In the genomic region with DNA sequence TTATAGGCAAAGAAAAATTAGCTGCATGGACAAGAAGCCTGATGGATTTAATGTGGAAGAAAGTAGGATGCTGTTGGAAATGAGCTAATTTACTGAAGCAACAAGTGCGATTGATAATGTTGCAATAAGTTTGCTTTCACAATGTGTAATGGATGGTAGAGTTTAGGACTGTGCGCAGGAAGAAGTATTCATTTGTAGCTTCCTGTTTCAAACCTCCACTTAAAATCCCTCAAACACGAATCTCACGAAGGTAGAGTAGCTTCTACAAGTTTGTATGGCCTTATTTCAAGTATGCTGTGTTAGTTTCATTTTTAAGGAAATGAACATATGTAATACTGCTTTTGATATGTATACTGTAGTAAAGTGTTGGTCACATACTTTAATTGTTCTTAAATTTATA, we compare ENCODE assay signal across 21 cellular contexts. TPM values are rescaled to one million over a fixed set of nuclear protein-coding genes. Genes with fewer than 3 reads are reported as not detected.
DNase-seq lines count a peak whose midpoint lies in the region; ATAC-seq and TF ChIP-seq lines count a peak whose summit lies in the region.
"Had no signal": no experiment of that assay in that cellular context is flagged by ENCODE, and none has a peak within 500 bp of the region (broad histone marks: within the 10 kb centered on the region; RNA-seq: fewer than 3 reads in every experiment).

No MANE protein-coding gene starts in this region.

- CTCF ChIA-PET in WTC11 (lab: Charles Lee), result interaction anchor here (1.3 kb wide), 1 partner anchor 17 kb away, joined by 4 read pairs; no protein-coding TSS in a partner anchor

- no peak overlapping the region for H3K4me3 Mint-ChIP-seq in activated T-helper 17 cell treated with anti-CD3 and anti-CD28 coated beads, Interleukin-2, amount 50 U/mL, for 72 hours
- no peak overlapping the region for H3K4me3 Mint-ChIP-seq in WTC11
- H3K4me3 Mint-ChIP-seq: activated CD4-positive, alpha-beta T cell treated with anti-CD3 and anti-CD28 coated beads, Interleukin-2, amount 10 ng/mL, durations not matched to agents 7 days and 5 days; brain; CD8-positive, alpha-beta T cell; T-helper 1 cell treated with Interleukin-12 subunit alpha and Interleukin-12 subunit beta and Interleukin-4 antibody, amounts not matched to agents 30 μg/mL and 1 μg/mL, for 36 hours had no signal

- no peak for TF ChIP-seq CTCF in WTC11 (IDR thresholded peaks at IDR 0.05)

- no peaks in the 10 kb centered on the region for H3K36me3 Mint-ChIP-seq in activated T-helper 17 cell treated with anti-CD3 and anti-CD28 coated beads, Interleukin-2, amount 50 U/mL, for 72 hours (ENCODE audit: low read depth)
- no peaks in the 10 kb centered on the region for H3K36me3 Mint-ChIP-seq in WTC11
- H3K36me3 Mint-ChIP-seq: brain; CD8-positive, alpha-beta T cell had no signal

- DNase-seq in DMS53 (lab: John Stamatoyannopoulos, UW) (peak; percentile 8), DMS53 treated with DMSO at 0.1 percent for 48 hours (lab: John Stamatoyannopoulos, UW; ENCODE audit: unreplicated experiment) (no peak), NCI-H1436 (lab: John Stamatoyannopoulos, UW) (no peak), NCI-H2107 (lab: John Stamatoyannopoulos, UW) (no peak), WTC11 (ENCODE audit: low spot score) (no peak)
- DNase-seq: activated CD4-positive, alpha-beta T cell treated with anti-CD3 and anti-CD28 coated beads, Interleukin-2, amount 10 ng/mL, durations not matched to agents 7 days and 5 days; activated effector memory CD4-positive, alpha-beta T cell treated with Interleukin-2 at 50 U/mL for 16 hours; CD8-positive, alpha-beta T cell; effector CD4-positive, alpha-beta T cell; foreskin fibroblast; NCI-H1417; NCI-H510A; ovary; RPMI8226; trophoblast cell had no signal

- H3K27me3 Mint-ChIP-seq in activated T-helper 17 cell treated with anti-CD3 and anti-CD28 coated beads, Interleukin-2, amount 50 U/mL, for 72 hours, result no peaks in the 10 kb centered on the region
- no peaks in the 10 kb centered on the region for H3K27me3 Mint-ChIP-seq in WTC11 (ENCODE audit: low read depth)
- H3K27me3 Mint-ChIP-seq: activated CD4-positive, alpha-beta T cell treated with anti-CD3 and anti-CD28 coated beads, Interleukin-2, amount 10 ng/mL, durations not matched to agents 7 days and 5 days; brain had no signal

- peak; percentile 74 for ATAC-seq in GM21737 (IDR thresholded peaks at IDR 0.05; ENCODE audit: unreplicated experiment)
- peak; percentile 89 for ATAC-seq in HG03439 (IDR thresholded peaks at IDR 0.05; ENCODE audit: unreplicated experiment)
- peak; percentile 63 for ATAC-seq in activated T-helper 17 cell treated with anti-CD3 and anti-CD28 coated beads, Interleukin-2, amount 50 U/mL, for 72 hours (replicated peaks)
- no peak for ATAC-seq in WTC11
- ATAC-seq: CD8-positive, alpha-beta T cell had no signal

- H3K9me3 Mint-ChIP-seq in activated T-helper 17 cell treated with anti-CD3 and anti-CD28 coated beads, Interleukin-2, amount 50 U/mL, for 72 hours, result no peaks in the 10 kb centered on the region
- H3K9me3 Mint-ChIP-seq in WTC11, result no peaks in the 10 kb centered on the region
- H3K9me3 Mint-ChIP-seq: activated CD4-positive, alpha-beta T cell treated with anti-CD3 and anti-CD28 coated beads, Interleukin-2, amount 10 ng/mL, durations not matched to agents 7 days and 5 days; brain; CD8-positive, alpha-beta T cell; T-helper 1 cell treated with Interleukin-12 subunit alpha and Interleukin-12 subunit beta and Interleukin-4 antibody, amounts not matched to agents 30 μg/mL and 1 μg/mL, for 36 hours had no signal

- POLR2A ChIA-PET in WTC11 (lab: Charles Lee), result no interaction called here

- no peaks in the 10 kb centered on the region for H3K4me1 Mint-ChIP-seq in activated T-helper 17 cell treated with anti-CD3 and anti-CD28 coated beads, Interleukin-2, amount 50 U/mL, for 72 hours
- H3K4me1 Mint-ChIP-seq in WTC11, result no peaks in the 10 kb centered on the region

- no peak overlapping the region for H3K27ac Mint-ChIP-seq in activated T-helper 17 cell treated with anti-CD3 and anti-CD28 coated beads, Interleukin-2, amount 50 U/mL, for 72 hours
- no peak overlapping the region for H3K27ac Mint-ChIP-seq in WTC11
- H3K27ac Mint-ChIP-seq: activated CD4-positive, alpha-beta T cell treated with anti-CD3 and anti-CD28 coated beads, Interleukin-2, amount 10 ng/mL, durations not matched to agents 7 days and 5 days; brain; CD8-positive, alpha-beta T cell; T-helper 1 cell treated with Interleukin-12 subunit alpha and Interleukin-12 subunit beta and Interleukin-4 antibody, amounts not matched to agents 30 μg/mL and 1 μg/mL, for 36 hours had no signal

TF ChIP-seq in WTC11, 78 proteins besides CTCF, POLR2A, EP300 and RAD21 (continues in another document):
- TF ChIP-seq ZBTB43 (CRISPR knock-in tag; IDR thresholded peaks at IDR 0.05) (no peak), ZNF396 (CRISPR knock-in tag; IDR thresholded peaks at IDR 0.05; ENCODE audit: borderline replicate concordance) (no peak), TP53 (CRISPR knock-in tag; IDR thresholded peaks at IDR 0.05) (no peak), USF2 (CRISPR knock-in tag; IDR thresholded peaks at IDR 0.05) (no peak), USF1 (CRISPR knock-in tag; IDR thresholded peaks at IDR 0.05) (no peak), E2F1 (CRISPR knock-in tag; IDR thresholded peaks at IDR 0.05) (no peak)
- TF ChIP-seq, protein P1, sequence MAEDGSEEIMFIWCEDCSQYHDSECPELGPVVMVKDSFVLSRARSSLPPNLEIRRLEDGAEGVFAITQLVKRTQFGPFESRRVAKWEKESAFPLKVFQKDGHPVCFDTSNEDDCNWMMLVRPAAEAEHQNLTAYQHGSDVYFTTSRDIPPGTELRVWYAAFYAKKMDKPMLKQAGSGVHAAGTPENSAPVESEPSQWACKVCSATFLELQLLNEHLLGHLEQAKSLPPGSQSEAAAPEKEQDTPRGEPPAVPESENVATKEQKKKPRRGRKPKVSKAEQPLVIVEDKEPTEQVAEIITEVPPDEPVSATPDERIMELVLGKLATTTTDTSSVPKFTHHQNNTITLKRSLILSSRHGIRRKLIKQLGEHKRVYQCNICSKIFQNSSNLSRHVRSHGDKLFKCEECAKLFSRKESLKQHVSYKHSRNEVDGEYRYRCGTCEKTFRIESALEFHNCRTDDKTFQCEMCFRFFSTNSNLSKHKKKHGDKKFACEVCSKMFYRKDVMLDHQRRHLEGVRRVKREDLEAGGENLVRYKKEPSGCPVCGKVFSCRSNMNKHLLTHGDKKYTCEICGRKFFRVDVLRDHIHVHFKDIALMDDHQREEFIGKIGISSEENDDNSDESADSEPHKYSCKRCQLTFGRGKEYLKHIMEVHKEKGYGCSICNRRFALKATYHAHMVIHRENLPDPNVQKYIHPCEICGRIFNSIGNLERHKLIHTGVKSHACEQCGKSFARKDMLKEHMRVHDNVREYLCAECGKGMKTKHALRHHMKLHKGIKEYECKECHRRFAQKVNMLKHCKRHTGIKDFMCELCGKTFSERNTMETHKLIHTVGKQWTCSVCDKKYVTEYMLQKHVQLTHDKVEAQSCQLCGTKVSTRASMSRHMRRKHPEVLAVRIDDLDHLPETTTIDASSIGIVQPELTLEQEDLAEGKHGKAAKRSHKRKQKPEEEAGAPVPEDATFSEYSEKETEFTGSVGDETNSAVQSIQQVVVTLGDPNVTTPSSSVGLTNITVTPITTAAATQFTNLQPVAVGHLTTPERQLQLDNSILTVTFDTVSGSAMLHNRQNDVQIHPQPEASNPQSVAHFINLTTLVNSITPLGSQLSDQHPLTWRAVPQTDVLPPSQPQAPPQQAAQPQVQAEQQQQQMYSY (CRISPR knock-in tag; IDR thresholded peaks at IDR 0.05), result no peak

RNA-seq across cellular contexts. Expression of gene KCNH8, which starts 42.3 kb away (rescaled TPM):
- not detected for total RNA-seq in activated T-helper 17 cell treated with anti-CD3 and anti-CD28 coated beads, Interleukin-2, amount 50 U/mL, for 72 hours
- total RNA-seq in WTC11 (2021), result 2.5 to 2.8 TPM (median 2.8 TPM) in 3 replicates
- total RNA-seq: activated CD4-positive, alpha-beta T cell treated with anti-CD3 and anti-CD28 coated beads, Interleukin-2, amount 10 ng/mL, durations not matched to agents 7 days and 5 days; mesenteric fat pad had no signal
